23 cellular contexts compared by ENCODE assay signal in genomic region chr6:144298167-144298671, GRCh38. TPM values are rescaled to one million over a fixed set of nuclear protein-coding genes. Genes with fewer than 3 reads are reported as not detected.
DNase-seq lines count a peak whose midpoint lies in the region; ATAC-seq and TF ChIP-seq lines count a peak whose summit lies in the region.
"Had no signal": no experiment of that assay in that cellular context is flagged by ENCODE, and none has a peak within 500 bp of the region (broad histone marks: within the 10 kb centered on the region; RNA-seq: fewer than 3 reads in every experiment).

No MANE protein-coding gene starts in this region.

- H2AFZ ChIP-seq in Loucy (ENCODE audit: low read length), result no peak overlapping the region

- H3K9me3 Mint-ChIP-seq in chondrocyte (ENCODE audit: low read depth), result no peaks in the 10 kb centered on the region
- H3K9me3 Mint-ChIP-seq: central memory CD8-positive, alpha-beta T cell; IgD-negative memory B cell had no signal

- H3K27ac Mint-ChIP-seq in chondrocyte (ENCODE audit: unreplicated experiment), result no peak overlapping the region
- H3K27ac Mint-ChIP-seq: IgD-negative memory B cell had no signal

- ATAC-seq in left lobe of liver, result peak; percentile 58
- no peak for ATAC-seq in psoas muscle
- ATAC-seq: GM12878 had no signal

- DNase-seq in COLO668 (lab: John Stamatoyannopoulos, UW; ENCODE audit: unreplicated experiment), result peak; percentile 8
- no peak for DNase-seq in left lobe of liver (ENCODE audit: low spot score)
- no peak for DNase-seq in psoas muscle
- DNase-seq in chondrocyte (ENCODE audit: low spot score), result no peak
- DNase-seq in NCI-H187 (lab: John Stamatoyannopoulos, UW), result no peak
- no peak for DNase-seq in HuH-7.5 (ENCODE audit: low spot score)
- DNase-seq in NCI-H2029 (lab: John Stamatoyannopoulos, UW), result no peak
- DNase-seq: activated CD4-positive, alpha-beta T cell treated with anti-CD3 and anti-CD28 coated beads for 1 hour; activated effector memory CD4-positive, alpha-beta T cell treated with Interleukin-2 at 50 U/mL for 16 hours; amniotic stem cell; foreskin fibroblast; NCI-H2029 treated with DMSO at 0.1 percent for 48 hours; NCI-H524; retina; stimulated activated CD4-positive, alpha-beta T cell treated with anti-CD3 and anti-CD28 coated beads, Interleukin-1b, Interleukin-23, amount 100 ng/mL, for 48 hours; T1000 had no signal

- H4K20me1 ChIP-seq in Loucy (ENCODE audit: insufficient read depth, low read length, poor library complexity, severe bottlenecking), result no peaks in the 10 kb centered on the region

- intact Hi-C loops in psoas muscle (cut with DNase I), result no loop called here

- H3K4me3 ChIP-seq in Loucy (ENCODE audit: low read length, poor library complexity, severe bottlenecking), result no peak overlapping the region
- no peak overlapping the region for H3K4me3 ChIP-seq in psoas muscle
- H3K4me3 ChIP-seq: GM12878, lung, SJSA1 had no signal

- WGBS in psoas muscle, 3 donors, result 63 to 69% (median 68%) methylated on average over 6 of the region's 6 CpGs

- peak overlapping the region; percentile 70 for H3K27ac ChIP-seq in psoas muscle

- H3K36me3 ChIP-seq in Loucy (ENCODE audit: insufficient read depth, low read length), result peaks cover 6% of the 10 kb centered on the region; the same call in 1 of the 2 replicates
- H3K36me3 ChIP-seq in psoas muscle (ENCODE audit: insufficient read depth in 1 of 2, low read depth in 1 of 2), result peaks cover 0 to 10% of the 10 kb centered on the region in 2 donors

- no peak for TF ChIP-seq CTCF in Loucy (conservative IDR thresholded peaks at IDR 0.05; ENCODE audit: low read length)
- TF ChIP-seq CTCF in psoas muscle (IDR thresholded peaks at IDR 0.05), result no peak
- no peak for TF ChIP-seq CTCF in chondrocyte (IDR thresholded peaks at IDR 0.05)

- peak overlapping the region; percentile 39 for H3K4me2 ChIP-seq in Loucy (ENCODE audit: low read depth, low read length, poor library complexity, severe bottlenecking)

- H3K4me1 ChIP-seq in Loucy (ENCODE audit: insufficient read depth, low read length, poor library complexity, severe bottlenecking), result peaks cover 31% of the 10 kb centered on the region
- peaks cover 35% of the 10 kb centered on the region for H3K4me1 ChIP-seq in psoas muscle

- H3K27me3 ChIP-seq in Loucy (ENCODE audit: insufficient read depth, low read length, poor library complexity, severe bottlenecking) (no peaks in the 10 kb centered on the region), psoas muscle (ENCODE audit: insufficient read depth in 3 of 3, low read length in 2 of 3) (no peaks in the 10 kb centered on the region)
- H3K27me3 ChIP-seq: SJSA1 had no signal

- H3K27me3 Mint-ChIP-seq in chondrocyte (ENCODE audit: low read depth), result no peaks in the 10 kb centered on the region
- H3K27me3 Mint-ChIP-seq: central memory CD8-positive, alpha-beta T cell; natural killer cell treated with Interleukin-12 subunit alpha and Interleukin-12 subunit beta and Interleukin-15 and Interleukin-18, amount 100 ng/mL, for 72 hours had no signal

- H3K9me3 ChIP-seq in Loucy (ENCODE audit: insufficient read depth, low read depth, low read length) (no peaks in the 10 kb centered on the region), psoas muscle (no peaks in the 10 kb centered on the region)
- H3K9me3 ChIP-seq: SJSA1 had no signal

- no peak overlapping the region for H3K4me3 Mint-ChIP-seq in chondrocyte (ENCODE audit: unreplicated experiment)
- H3K4me3 Mint-ChIP-seq: central memory CD8-positive, alpha-beta T cell had no signal

- H3F3A ChIP-seq in Loucy (ENCODE audit: low read depth), result no peaks in the 10 kb centered on the region

- H3K4me1 Mint-ChIP-seq in chondrocyte (ENCODE audit: low read depth), result peaks cover 46% of the 10 kb centered on the region

- H3K79me2 ChIP-seq in Loucy (ENCODE audit: insufficient read depth, low read length), result 0 out of 2 replicates have a peak, but pooled peaks cover 12% of the 10 kb centered on the region

- no peak overlapping the region for H3K9ac ChIP-seq in Loucy (ENCODE audit: low read depth, low read length, poor library complexity, severe bottlenecking)

- peaks cover 15% of the 10 kb centered on the region for H3K36me3 Mint-ChIP-seq in chondrocyte (ENCODE audit: low read depth)

- H3K9me2 ChIP-seq in Loucy (replicated peaks; ENCODE audit: low read depth, low read length), result no peaks in the 10 kb centered on the region

RNA-seq across cellular contexts. Expression of gene UTRN, which starts 13.1 kb away (rescaled TPM):
- total RNA-seq in left lobe of liver (29.2 TPM), psoas muscle (10 to 100 TPM; 29.1 to 64.9 (median 43.7) TPM), chondrocyte (124 to 133 TPM (median 125 TPM) in 3 replicates)
- polyA plus RNA-seq in psoas muscle, result 10 to 100 TPM in 1 of 3 donors, 1 to 10 TPM in 2; 6.0 to 10.8 (median 8.6) TPM
